ENCODE assay signal across 29 cellular contexts in genomic region chr12:62656576-62657362, GRCh38.
DNase-seq lines count a peak whose midpoint lies in the region; ATAC-seq and TF ChIP-seq lines count a peak whose summit lies in the region.
"Had no signal": no experiment of that assay in that cellular context is flagged by ENCODE, and none has a peak within 500 bp of the region (broad histone marks: within the 10 kb centered on the region; RNA-seq: fewer than 3 reads in every experiment).

No MANE protein-coding gene starts in this region.

- peak overlapping the region; percentile 10 for H4K5ac ChIP-seq in mesendoderm (ENCODE audit: low read length)

- no peaks in the 10 kb centered on the region for H3K79me2 ChIP-seq in DND-41 (ENCODE audit: insufficient read depth, low read length)
- H3K79me2 ChIP-seq in mesendoderm (ENCODE audit: control insufficient read depth, insufficient read depth, low read length): no peaks in the 10 kb centered on the region

- H3K4me3 ChIP-seq in DND-41 (ENCODE audit: low read depth in 1 of 2, low read length in 2 of 2) (no peak overlapping the region), mesendoderm (ENCODE audit: low read length) (no peak overlapping the region)
- H3K4me3 ChIP-seq: adrenal gland, coronary artery, prostate gland, sigmoid colon, suprapubic skin had no signal

- no peak for DNase-seq in DND-41
- DNase-seq in NCI-H526 treated with DMSO at 0.1 percent for 48 hours (lab: John Stamatoyannopoulos, UW): peak; percentile 22
- DNase-seq in ecto neural progenitor cell (ENCODE audit: low spot score): peak; percentile 50
- DNase-seq in mesendoderm: no peak
- DNase-seq in GF-D8 (lab: John Stamatoyannopoulos, UW): no peak
- no peak for DNase-seq in activated naive CD4-positive, alpha-beta T cell treated with anti-CD3 and anti-CD28 coated beads, Interleukin-2, amount 50 U/mL, for 16 hours
- no peak for DNase-seq in NCI-H146 (lab: John Stamatoyannopoulos, UW)
- DNase-seq: ACHN; activated CD4-positive, alpha-beta T cell treated with anti-CD3 and anti-CD28 coated beads, Interleukin-2, amount 50 U/mL, for 1 hour; activated naive CD4-positive, alpha-beta T cell; activated T-cell treated with anti-CD3 and anti-CD28 coated beads, Interleukin-2, amount 50 U/mL, for 48 hours; adrenal gland; DMS79; NCI-H1436; NCI-H446 treated with DMSO at 0.1 percent for 48 hours; NK-92 treated with Interleukin-12 subunit alpha and Interleukin-12 subunit beta, amount 100 ng/mL, for 24 hours; SIG-M5; sigmoid colon; stimulated activated CD4-positive, alpha-beta T cell treated with anti-CD3 and anti-CD28 coated beads, Interleukin-4, amount 100 ng/mL, for 4 hours; SW 1271; T-helper 9 cell; WERI-Rb-1 had no signal

- H3K4me2 ChIP-seq in DND-41 (ENCODE audit: insufficient read depth, low read length): no peak overlapping the region
- no peak overlapping the region for H3K4me2 ChIP-seq in mesendoderm (ENCODE audit: low read length)

- H4K20me1 ChIP-seq in DND-41 (ENCODE audit: insufficient read depth, low read length): no peaks in the 10 kb centered on the region

- H2BK5ac ChIP-seq in mesendoderm (ENCODE audit: low read length): peak overlapping the region; percentile 15

- no peak overlapping the region for H2BK15ac ChIP-seq in mesendoderm (replicated peaks; ENCODE audit: low read depth)

- H3K9ac ChIP-seq in DND-41 (ENCODE audit: low read depth, low read length) (no peak overlapping the region), mesendoderm (ENCODE audit: low read length) (peak overlapping the region; percentile 22)

- WGBS in mesendoderm (ENCODE audit: extremely low coverage, insufficient coverage, low lambda C conversion rate): no CpG with 5 or more reads among the region's 6 CpGs

- H3K23ac ChIP-seq in mesendoderm (ENCODE audit: low read length): peak overlapping the region; percentile 39

- peak overlapping the region; percentile 19 for H3K56ac ChIP-seq in mesendoderm (ENCODE audit: low read length)

- peak overlapping the region; percentile 92 for H3K18ac ChIP-seq in mesendoderm (ENCODE audit: low read length)

- peak overlapping the region; percentile 28 for H3K4ac ChIP-seq in mesendoderm (ENCODE audit: low read depth, low read length)

- H3K27me3 ChIP-seq in DND-41 (ENCODE audit: insufficient read depth, low read length, poor library complexity): no peaks in the 10 kb centered on the region
- no peaks in the 10 kb centered on the region for H3K27me3 ChIP-seq in mesendoderm (ENCODE audit: insufficient read depth, low read length, poor library complexity)
- H3K27me3 ChIP-seq: adrenal gland, sigmoid colon, suprapubic skin had no signal

- H2AFZ ChIP-seq in DND-41 (ENCODE audit: low read depth, low read length): no peak overlapping the region

- H3K27ac ChIP-seq in DND-41 (ENCODE audit: low read length): no peak overlapping the region
- no peak overlapping the region for H3K27ac ChIP-seq in mesendoderm (ENCODE audit: low read depth, low read length)
- H3K27ac ChIP-seq: coronary artery, prostate gland, sigmoid colon, suprapubic skin, WERI-Rb-1 had no signal

- no peaks in the 10 kb centered on the region for H3K79me1 ChIP-seq in mesendoderm (ENCODE audit: low read length)

- no peak overlapping the region for H4K8ac ChIP-seq in mesendoderm (ENCODE audit: low read depth, low read length)

- peak overlapping the region; percentile 45 for H2AK5ac ChIP-seq in mesendoderm (ENCODE audit: low read length)

- H3K4me1 ChIP-seq in DND-41 (ENCODE audit: insufficient read depth, low read length) (no peaks in the 10 kb centered on the region), mesendoderm (ENCODE audit: control insufficient read depth, low read depth, low read length) (peaks cover 33% of the 10 kb centered on the region)
- H3K4me1 ChIP-seq: adrenal gland, prostate gland, sigmoid colon, suprapubic skin had no signal

- no peak for TF ChIP-seq CTCF in DND-41 (IDR thresholded peaks at IDR 0.05; ENCODE audit: borderline replicate concordance, extremely low read depth, low read length, poor library complexity, severe bottlenecking)

- ATAC-seq in DND-41 (ENCODE audit: insufficient read depth, low read depth) (peak; percentile 31; the same call in 2 of the 3 replicates), SK-N-SH treated with all-trans-retinoic acid at 6 μM for 48 hours (no peak)
- ATAC-seq: HCT116; Panc1; stimulated activated memory B cell treated with anti-CD40 and anti-IgM and Interleukin-4, amounts not matched to agents 10 μg/mL and 1 μg/mL and 100 μg/mL, for 72 hours had no signal

- H3K36me3 ChIP-seq in DND-41 (ENCODE audit: insufficient read depth, low read length) (no peaks in the 10 kb centered on the region), mesendoderm (ENCODE audit: control insufficient read depth, insufficient read depth, low read length) (no peaks in the 10 kb centered on the region)
- H3K36me3 ChIP-seq: adrenal gland, prostate gland, sigmoid colon, suprapubic skin had no signal

- peak overlapping the region; percentile 63 for H2BK120ac ChIP-seq in mesendoderm (ENCODE audit: low read depth, low read length)

- no peaks in the 10 kb centered on the region for H3K9me3 ChIP-seq in DND-41 (ENCODE audit: insufficient read depth, low read length, severe bottlenecking)
- H3K9me3 ChIP-seq: adrenal gland, prostate gland, sigmoid colon, suprapubic skin had no signal

TF ChIP-seq in SK-N-SH treated with all-trans-retinoic acid at 6 μM for 48 hours, 23 proteins besides CTCF, POLR2A, EP300 and RAD21:
- TF ChIP-seq PPARA (CRISPR knock-in tag; IDR thresholded peaks at IDR 0.05; ENCODE audit: borderline replicate concordance): no peak
- TF ChIP-seq OSR1 (CRISPR knock-in tag; IDR thresholded peaks at IDR 0.05): no peak
- TF ChIP-seq RARB (CRISPR knock-in tag; IDR thresholded peaks at IDR 0.05): no peak
- no peak for TF ChIP-seq CREB5 (CRISPR knock-in tag; IDR thresholded peaks at IDR 0.05; ENCODE audit: low read depth)
- no peak for TF ChIP-seq TSHZ2 (CRISPR knock-in tag; IDR thresholded peaks at IDR 0.05)

Comparison
In these comparisons a context has a peak if more than half of its experiments do, and no peak if none do; other contexts are left out.
1. DNase-seq: peak in NCI-H526 treated with DMSO at 0.1 percent for 48 hours (single experiment) and ecto neural progenitor cell (single experiment); none in DND-41 (single experiment), mesendoderm (single experiment), GF-D8 (single experiment), activated naive CD4-positive, alpha-beta T cell treated with anti-CD3 and anti-CD28 coated beads, Interleukin-2, amount 50 U/mL, for 16 hours (single experiment) and NCI-H146 (single experiment).